In genomic region chr9:99778829-99779228, GRCh38 we compare ENCODE assay signal across 24 cellular contexts. TPM values are rescaled to one million over a fixed set of nuclear protein-coding genes. Genes with fewer than 3 reads are reported as not detected.
"Had no signal": no experiment of that assay in that cellular context is flagged by ENCODE, and none has a peak within 500 bp of the region (broad histone marks: within the 10 kb centered on the region; RNA-seq: fewer than 3 reads in every experiment).

No MANE protein-coding gene starts in this region.

- ATAC-seq: naive thymus-derived CD4-positive, alpha-beta T cell; right lobe of liver; WTC11 had no signal

- DNase-seq: activated CD4-positive, alpha-beta memory T cell treated with anti-CD3 and anti-CD28 coated beads, Interleukin-2, amount 10 ng/mL, durations not matched to agents 7 days and 5 days; activated effector memory CD4-positive, alpha-beta T cell treated with anti-CD3 and anti-CD28 coated beads, Interleukin-2, amount 50 U/mL, for 16 hours; activated naive CD4-positive, alpha-beta T cell treated with anti-CD3 and anti-CD28 coated beads, Interleukin-2, amount 10 ng/mL, durations not matched to agents 7 days and 5 days; caudate nucleus; effector CD4-positive, alpha-beta T cell; immature natural killer cell; left lung; naive thymus-derived CD4-positive, alpha-beta T cell; right lobe of liver; T-helper 9 cell; upper lobe of left lung had no signal

- H3K4me1 ChIP-seq: adrenal gland, ascending aorta, foreskin keratinocyte, left lung, right lobe of liver, upper lobe of left lung had no signal

- H3K36me3 Mint-ChIP-seq: activated naive CD4-positive, alpha-beta T cell treated with anti-CD3 and anti-CD28 coated beads, Interleukin-2, amount 10 ng/mL, durations not matched to agents 7 days and 5 days; immature natural killer cell; naive thymus-derived CD4-positive, alpha-beta T cell; WTC11 had no signal

- H3K36me3 ChIP-seq: adrenal gland, ascending aorta, brain microvascular endothelial cell, left lung, right lobe of liver, SJCRH30, thoracic aorta, upper lobe of left lung had no signal

- H3K27ac ChIP-seq: adrenal gland, ascending aorta, brain microvascular endothelial cell, foreskin keratinocyte, left lung, right lobe of liver, SJCRH30, skin epidermis, thoracic aorta, upper lobe of left lung had no signal

- H3K4me3 ChIP-seq: adrenal gland, ascending aorta, left lung, lung, right lobe of liver, SJCRH30, skin epidermis, thoracic aorta, upper lobe of left lung had no signal

- H3K9me3 ChIP-seq: adrenal gland, ascending aorta, left lung, right lobe of liver, SJCRH30, thoracic aorta, upper lobe of left lung had no signal

- H3K9me3 Mint-ChIP-seq: activated T-cell treated with anti-CD3 and anti-CD28 coated beads, Interleukin-2, amount 50 U/mL, for 4 hours; dendritic cell treated with granulocyte-macrophage colony-stimulating factor and Interleukin-4, amounts not matched to agents 40 ng/mL and 50 ng/mL, for 4 days; immature natural killer cell had no signal

- H3K27me3 ChIP-seq: adrenal gland, ascending aorta, brain microvascular endothelial cell, left lung, right lobe of liver, SJCRH30, upper lobe of left lung had no signal

- H3K27ac Mint-ChIP-seq: activated CD4-positive, alpha-beta memory T cell treated with anti-CD3 and anti-CD28 coated beads, Interleukin-2, amount 10 ng/mL, durations not matched to agents 7 days and 5 days; activated naive CD4-positive, alpha-beta T cell treated with anti-CD3 and anti-CD28 coated beads, Interleukin-2, amount 10 ng/mL, durations not matched to agents 7 days and 5 days; dendritic cell treated with granulocyte-macrophage colony-stimulating factor and Interleukin-4, amounts not matched to agents 40 ng/mL and 50 ng/mL, for 4 days; immature natural killer cell; naive thymus-derived CD4-positive, alpha-beta T cell; WTC11 had no signal

- H3K4me1 Mint-ChIP-seq: activated naive CD4-positive, alpha-beta T cell treated with anti-CD3 and anti-CD28 coated beads, Interleukin-2, amount 10 ng/mL, durations not matched to agents 7 days and 5 days; naive thymus-derived CD4-positive, alpha-beta T cell; neural crest cell had no signal

- H3K4me3 Mint-ChIP-seq: activated CD4-positive, alpha-beta memory T cell treated with anti-CD3 and anti-CD28 coated beads, Interleukin-2, amount 10 ng/mL, durations not matched to agents 7 days and 5 days; activated naive CD4-positive, alpha-beta T cell treated with anti-CD3 and anti-CD28 coated beads, Interleukin-2, amount 10 ng/mL, durations not matched to agents 7 days and 5 days; activated T-cell treated with anti-CD3 and anti-CD28 coated beads, Interleukin-2, amount 50 U/mL, for 4 hours; dendritic cell treated with granulocyte-macrophage colony-stimulating factor and Interleukin-4, amounts not matched to agents 40 ng/mL and 50 ng/mL, for 4 days; immature natural killer cell; naive thymus-derived CD4-positive, alpha-beta T cell; neural crest cell; WTC11 had no signal

RNA-seq across cellular contexts. Expression of gene NR4A3, which starts 42.9 kb away (rescaled TPM):
- total RNA-seq: epithelial cell of proximal tubule had no signal
- polyA plus RNA-seq: naive thymus-derived CD4-positive, alpha-beta T cell had no signal
